ENCODE assay signal across 1 cellular context in the genomic region with DNA sequence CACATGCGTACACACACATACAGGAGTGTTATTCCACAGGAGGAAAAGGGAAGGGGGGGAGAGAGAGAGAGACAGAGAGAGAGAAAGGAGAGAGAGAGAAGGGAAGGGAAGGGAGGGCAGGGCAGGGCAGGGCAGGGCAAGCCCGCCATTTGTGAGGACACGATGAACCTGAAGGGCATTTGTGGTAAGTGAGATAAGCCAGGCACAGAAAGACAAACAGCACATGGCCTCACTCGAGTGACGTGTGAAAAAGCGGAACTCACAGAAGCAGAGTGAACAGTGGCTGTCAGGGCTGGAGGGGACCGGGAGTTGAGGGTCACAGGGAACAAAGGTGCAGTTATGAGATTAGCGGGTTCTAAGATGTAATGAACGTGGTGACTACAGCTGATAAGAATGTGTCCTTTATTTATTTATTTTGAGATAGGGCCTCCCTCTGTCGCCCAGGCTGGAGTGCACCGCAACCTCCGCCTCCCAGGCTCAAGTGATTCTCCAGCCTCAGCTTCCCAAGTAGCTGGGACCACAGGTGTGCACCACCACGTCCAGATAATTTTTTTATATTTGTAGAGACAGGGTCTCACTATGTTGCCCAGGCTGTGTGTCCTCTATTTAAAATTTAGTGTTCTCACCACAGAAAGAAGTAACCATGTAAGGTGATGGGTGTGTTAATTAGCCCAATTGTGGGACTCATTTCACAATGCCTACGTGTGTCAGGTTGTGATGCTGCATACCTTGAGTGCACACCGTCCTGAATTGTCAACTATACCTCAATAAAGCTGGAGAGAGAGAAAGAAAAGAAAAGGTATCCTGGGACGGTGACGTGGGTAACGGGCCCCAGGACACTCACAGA.
TF ChIP-seq lines count a peak whose summit lies in the region.

No MANE protein-coding gene starts in this region.

TF ChIP-seq in K562, 482 proteins besides CTCF, POLR2A, EP300 and RAD21 (continued from another document and continues in another):
- TF ChIP-seq, protein P1, sequence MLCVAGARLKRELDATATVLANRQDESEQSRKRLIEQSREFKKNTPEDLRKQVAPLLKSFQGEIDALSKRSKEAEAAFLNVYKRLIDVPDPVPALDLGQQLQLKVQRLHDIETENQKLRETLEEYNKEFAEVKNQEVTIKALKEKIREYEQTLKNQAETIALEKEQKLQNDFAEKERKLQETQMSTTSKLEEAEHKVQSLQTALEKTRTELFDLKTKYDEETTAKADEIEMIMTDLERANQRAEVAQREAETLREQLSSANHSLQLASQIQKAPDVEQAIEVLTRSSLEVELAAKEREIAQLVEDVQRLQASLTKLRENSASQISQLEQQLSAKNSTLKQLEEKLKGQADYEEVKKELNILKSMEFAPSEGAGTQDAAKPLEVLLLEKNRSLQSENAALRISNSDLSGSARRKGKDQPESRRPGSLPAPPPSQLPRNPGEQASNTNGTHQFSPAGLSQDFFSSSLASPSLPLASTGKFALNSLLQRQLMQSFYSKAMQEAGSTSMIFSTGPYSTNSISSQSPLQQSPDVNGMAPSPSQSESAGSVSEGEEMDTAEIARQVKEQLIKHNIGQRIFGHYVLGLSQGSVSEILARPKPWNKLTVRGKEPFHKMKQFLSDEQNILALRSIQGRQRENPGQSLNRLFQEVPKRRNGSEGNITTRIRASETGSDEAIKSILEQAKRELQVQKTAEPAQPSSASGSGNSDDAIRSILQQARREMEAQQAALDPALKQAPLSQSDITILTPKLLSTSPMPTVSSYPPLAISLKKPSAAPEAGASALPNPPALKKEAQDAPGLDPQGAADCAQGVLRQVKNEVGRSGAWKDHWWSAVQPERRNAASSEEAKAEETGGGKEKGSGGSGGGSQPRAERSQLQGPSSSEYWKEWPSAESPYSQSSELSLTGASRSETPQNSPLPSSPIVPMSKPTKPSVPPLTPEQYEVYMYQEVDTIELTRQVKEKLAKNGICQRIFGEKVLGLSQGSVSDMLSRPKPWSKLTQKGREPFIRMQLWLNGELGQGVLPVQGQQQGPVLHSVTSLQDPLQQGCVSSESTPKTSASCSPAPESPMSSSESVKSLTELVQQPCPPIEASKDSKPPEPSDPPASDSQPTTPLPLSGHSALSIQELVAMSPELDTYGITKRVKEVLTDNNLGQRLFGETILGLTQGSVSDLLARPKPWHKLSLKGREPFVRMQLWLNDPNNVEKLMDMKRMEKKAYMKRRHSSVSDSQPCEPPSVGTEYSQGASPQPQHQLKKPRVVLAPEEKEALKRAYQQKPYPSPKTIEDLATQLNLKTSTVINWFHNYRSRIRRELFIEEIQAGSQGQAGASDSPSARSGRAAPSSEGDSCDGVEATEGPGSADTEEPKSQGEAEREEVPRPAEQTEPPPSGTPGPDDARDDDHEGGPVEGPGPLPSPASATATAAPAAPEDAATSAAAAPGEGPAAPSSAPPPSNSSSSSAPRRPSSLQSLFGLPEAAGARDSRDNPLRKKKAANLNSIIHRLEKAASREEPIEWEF (CRISPR knock-in tag; IDR thresholded peaks at IDR 0.05), result no peak
- TF ChIP-seq ZNF668 (CRISPR knock-in tag; IDR thresholded peaks at IDR 0.05) (no peak), ZNF24 (IDR thresholded peaks at IDR 0.05) (peak; percentile 45; the same call in 1 of the 2 replicates), NFXL1 (CRISPR knock-in tag; IDR thresholded peaks at IDR 0.05) (no peak), FOXJ2 (tag; IDR thresholded peaks at IDR 0.05) (peak; percentile 79; the same call in 1 of the 2 replicates), NR2F6 (CRISPR knock-in tag; IDR thresholded peaks at IDR 0.05) (no peak), ZNF77 (CRISPR knock-in tag; IDR thresholded peaks at IDR 0.05) (no peak), CEBPG (CRISPR knock-in tag; IDR thresholded peaks at IDR 0.05) (no peak), CEBPG (tag; conservative IDR thresholded peaks at IDR 0.05 in 1 of 2, IDR thresholded peaks at IDR 0.05 in 1 of 2) (no peak), XRCC5 (IDR thresholded peaks at IDR 0.05; ENCODE audit: low read depth, low read length) (no peak), PRPF4 (IDR thresholded peaks at IDR 0.05; ENCODE audit: insufficient read depth, low read depth, low read length, poor library complexity, severe bottlenecking) (no peak)
- TF ChIP-seq, protein P2, sequence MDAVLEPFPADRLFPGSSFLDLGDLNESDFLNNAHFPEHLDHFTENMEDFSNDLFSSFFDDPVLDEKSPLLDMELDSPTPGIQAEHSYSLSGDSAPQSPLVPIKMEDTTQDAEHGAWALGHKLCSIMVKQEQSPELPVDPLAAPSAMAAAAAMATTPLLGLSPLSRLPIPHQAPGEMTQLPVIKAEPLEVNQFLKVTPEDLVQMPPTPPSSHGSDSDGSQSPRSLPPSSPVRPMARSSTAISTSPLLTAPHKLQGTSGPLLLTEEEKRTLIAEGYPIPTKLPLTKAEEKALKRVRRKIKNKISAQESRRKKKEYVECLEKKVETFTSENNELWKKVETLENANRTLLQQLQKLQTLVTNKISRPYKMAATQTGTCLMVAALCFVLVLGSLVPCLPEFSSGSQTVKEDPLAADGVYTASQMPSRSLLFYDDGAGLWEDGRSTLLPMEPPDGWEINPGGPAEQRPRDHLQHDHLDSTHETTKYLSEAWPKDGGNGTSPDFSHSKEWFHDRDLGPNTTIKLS (IDR thresholded peaks at IDR 0.05; ENCODE audit: borderline replicate concordance, low read depth), result peak; percentile 80
- TF ChIP-seq, protein P3, sequence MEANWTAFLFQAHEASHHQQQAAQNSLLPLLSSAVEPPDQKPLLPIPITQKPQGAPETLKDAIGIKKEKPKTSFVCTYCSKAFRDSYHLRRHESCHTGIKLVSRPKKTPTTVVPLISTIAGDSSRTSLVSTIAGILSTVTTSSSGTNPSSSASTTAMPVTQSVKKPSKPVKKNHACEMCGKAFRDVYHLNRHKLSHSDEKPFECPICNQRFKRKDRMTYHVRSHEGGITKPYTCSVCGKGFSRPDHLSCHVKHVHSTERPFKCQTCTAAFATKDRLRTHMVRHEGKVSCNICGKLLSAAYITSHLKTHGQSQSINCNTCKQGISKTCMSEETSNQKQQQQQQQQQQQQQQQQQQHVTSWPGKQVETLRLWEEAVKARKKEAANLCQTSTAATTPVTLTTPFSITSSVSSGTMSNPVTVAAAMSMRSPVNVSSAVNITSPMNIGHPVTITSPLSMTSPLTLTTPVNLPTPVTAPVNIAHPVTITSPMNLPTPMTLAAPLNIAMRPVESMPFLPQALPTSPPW (CRISPR knock-in tag; IDR thresholded peaks at IDR 0.05), result peak; percentile 57
- TF ChIP-seq, protein P4, sequence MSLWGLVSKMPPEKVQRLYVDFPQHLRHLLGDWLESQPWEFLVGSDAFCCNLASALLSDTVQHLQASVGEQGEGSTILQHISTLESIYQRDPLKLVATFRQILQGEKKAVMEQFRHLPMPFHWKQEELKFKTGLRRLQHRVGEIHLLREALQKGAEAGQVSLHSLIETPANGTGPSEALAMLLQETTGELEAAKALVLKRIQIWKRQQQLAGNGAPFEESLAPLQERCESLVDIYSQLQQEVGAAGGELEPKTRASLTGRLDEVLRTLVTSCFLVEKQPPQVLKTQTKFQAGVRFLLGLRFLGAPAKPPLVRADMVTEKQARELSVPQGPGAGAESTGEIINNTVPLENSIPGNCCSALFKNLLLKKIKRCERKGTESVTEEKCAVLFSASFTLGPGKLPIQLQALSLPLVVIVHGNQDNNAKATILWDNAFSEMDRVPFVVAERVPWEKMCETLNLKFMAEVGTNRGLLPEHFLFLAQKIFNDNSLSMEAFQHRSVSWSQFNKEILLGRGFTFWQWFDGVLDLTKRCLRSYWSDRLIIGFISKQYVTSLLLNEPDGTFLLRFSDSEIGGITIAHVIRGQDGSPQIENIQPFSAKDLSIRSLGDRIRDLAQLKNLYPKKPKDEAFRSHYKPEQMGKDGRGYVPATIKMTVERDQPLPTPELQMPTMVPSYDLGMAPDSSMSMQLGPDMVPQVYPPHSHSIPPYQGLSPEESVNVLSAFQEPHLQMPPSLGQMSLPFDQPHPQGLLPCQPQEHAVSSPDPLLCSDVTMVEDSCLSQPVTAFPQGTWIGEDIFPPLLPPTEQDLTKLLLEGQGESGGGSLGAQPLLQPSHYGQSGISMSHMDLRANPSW (CRISPR knock-in tag; IDR thresholded peaks at IDR 0.05), result no peak
- TF ChIP-seq, protein P5, sequence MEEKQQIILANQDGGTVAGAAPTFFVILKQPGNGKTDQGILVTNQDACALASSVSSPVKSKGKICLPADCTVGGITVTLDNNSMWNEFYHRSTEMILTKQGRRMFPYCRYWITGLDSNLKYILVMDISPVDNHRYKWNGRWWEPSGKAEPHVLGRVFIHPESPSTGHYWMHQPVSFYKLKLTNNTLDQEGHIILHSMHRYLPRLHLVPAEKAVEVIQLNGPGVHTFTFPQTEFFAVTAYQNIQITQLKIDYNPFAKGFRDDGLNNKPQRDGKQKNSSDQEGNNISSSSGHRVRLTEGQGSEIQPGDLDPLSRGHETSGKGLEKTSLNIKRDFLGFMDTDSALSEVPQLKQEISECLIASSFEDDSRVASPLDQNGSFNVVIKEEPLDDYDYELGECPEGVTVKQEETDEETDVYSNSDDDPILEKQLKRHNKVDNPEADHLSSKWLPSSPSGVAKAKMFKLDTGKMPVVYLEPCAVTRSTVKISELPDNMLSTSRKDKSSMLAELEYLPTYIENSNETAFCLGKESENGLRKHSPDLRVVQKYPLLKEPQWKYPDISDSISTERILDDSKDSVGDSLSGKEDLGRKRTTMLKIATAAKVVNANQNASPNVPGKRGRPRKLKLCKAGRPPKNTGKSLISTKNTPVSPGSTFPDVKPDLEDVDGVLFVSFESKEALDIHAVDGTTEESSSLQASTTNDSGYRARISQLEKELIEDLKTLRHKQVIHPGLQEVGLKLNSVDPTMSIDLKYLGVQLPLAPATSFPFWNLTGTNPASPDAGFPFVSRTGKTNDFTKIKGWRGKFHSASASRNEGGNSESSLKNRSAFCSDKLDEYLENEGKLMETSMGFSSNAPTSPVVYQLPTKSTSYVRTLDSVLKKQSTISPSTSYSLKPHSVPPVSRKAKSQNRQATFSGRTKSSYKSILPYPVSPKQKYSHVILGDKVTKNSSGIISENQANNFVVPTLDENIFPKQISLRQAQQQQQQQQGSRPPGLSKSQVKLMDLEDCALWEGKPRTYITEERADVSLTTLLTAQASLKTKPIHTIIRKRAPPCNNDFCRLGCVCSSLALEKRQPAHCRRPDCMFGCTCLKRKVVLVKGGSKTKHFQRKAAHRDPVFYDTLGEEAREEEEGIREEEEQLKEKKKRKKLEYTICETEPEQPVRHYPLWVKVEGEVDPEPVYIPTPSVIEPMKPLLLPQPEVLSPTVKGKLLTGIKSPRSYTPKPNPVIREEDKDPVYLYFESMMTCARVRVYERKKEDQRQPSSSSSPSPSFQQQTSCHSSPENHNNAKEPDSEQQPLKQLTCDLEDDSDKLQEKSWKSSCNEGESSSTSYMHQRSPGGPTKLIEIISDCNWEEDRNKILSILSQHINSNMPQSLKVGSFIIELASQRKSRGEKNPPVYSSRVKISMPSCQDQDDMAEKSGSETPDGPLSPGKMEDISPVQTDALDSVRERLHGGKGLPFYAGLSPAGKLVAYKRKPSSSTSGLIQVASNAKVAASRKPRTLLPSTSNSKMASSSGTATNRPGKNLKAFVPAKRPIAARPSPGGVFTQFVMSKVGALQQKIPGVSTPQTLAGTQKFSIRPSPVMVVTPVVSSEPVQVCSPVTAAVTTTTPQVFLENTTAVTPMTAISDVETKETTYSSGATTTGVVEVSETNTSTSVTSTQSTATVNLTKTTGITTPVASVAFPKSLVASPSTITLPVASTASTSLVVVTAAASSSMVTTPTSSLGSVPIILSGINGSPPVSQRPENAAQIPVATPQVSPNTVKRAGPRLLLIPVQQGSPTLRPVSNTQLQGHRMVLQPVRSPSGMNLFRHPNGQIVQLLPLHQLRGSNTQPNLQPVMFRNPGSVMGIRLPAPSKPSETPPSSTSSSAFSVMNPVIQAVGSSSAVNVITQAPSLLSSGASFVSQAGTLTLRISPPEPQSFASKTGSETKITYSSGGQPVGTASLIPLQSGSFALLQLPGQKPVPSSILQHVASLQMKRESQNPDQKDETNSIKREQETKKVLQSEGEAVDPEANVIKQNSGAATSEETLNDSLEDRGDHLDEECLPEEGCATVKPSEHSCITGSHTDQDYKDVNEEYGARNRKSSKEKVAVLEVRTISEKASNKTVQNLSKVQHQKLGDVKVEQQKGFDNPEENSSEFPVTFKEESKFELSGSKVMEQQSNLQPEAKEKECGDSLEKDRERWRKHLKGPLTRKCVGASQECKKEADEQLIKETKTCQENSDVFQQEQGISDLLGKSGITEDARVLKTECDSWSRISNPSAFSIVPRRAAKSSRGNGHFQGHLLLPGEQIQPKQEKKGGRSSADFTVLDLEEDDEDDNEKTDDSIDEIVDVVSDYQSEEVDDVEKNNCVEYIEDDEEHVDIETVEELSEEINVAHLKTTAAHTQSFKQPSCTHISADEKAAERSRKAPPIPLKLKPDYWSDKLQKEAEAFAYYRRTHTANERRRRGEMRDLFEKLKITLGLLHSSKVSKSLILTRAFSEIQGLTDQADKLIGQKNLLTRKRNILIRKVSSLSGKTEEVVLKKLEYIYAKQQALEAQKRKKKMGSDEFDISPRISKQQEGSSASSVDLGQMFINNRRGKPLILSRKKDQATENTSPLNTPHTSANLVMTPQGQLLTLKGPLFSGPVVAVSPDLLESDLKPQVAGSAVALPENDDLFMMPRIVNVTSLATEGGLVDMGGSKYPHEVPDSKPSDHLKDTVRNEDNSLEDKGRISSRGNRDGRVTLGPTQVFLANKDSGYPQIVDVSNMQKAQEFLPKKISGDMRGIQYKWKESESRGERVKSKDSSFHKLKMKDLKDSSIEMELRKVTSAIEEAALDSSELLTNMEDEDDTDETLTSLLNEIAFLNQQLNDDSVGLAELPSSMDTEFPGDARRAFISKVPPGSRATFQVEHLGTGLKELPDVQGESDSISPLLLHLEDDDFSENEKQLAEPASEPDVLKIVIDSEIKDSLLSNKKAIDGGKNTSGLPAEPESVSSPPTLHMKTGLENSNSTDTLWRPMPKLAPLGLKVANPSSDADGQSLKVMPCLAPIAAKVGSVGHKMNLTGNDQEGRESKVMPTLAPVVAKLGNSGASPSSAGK (IDR thresholded peaks at IDR 0.05), result peak; percentile 82
- TF ChIP-seq, protein P6, sequence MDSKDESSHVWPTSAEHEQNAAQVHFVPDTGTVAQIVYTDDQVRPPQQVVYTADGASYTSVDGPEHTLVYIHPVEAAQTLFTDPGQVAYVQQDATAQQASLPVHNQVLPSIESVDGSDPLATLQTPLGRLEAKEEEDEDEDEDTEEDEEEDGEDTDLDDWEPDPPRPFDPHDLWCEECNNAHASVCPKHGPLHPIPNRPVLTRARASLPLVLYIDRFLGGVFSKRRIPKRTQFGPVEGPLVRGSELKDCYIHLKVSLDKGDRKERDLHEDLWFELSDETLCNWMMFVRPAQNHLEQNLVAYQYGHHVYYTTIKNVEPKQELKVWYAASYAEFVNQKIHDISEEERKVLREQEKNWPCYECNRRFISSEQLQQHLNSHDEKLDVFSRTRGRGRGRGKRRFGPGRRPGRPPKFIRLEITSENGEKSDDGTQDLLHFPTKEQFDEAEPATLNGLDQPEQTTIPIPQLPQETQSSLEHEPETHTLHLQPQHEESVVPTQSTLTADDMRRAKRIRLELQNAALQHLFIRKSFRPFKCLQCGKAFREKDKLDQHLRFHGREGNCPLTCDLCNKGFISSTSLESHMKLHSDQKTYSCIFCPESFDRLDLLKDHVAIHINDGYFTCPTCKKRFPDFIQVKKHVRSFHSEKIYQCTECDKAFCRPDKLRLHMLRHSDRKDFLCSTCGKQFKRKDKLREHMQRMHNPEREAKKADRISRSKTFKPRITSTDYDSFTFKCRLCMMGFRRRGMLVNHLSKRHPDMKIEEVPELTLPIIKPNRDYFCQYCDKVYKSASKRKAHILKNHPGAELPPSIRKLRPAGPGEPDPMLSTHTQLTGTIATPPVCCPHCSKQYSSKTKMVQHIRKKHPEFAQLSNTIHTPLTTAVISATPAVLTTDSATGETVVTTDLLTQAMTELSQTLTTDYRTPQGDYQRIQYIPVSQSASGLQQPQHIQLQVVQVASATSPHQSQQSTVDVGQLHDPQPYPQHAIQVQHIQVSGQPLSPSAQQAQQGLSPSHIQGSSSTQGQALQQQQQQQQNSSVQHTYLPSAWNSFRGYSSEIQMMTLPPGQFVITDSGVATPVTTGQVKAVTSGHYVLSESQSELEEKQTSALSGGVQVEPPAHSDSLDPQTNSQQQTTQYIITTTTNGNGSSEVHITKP (IDR thresholded peaks at IDR 0.05; ENCODE audit: partially characterized antibody), result no peak
